In the genomic region with DNA sequence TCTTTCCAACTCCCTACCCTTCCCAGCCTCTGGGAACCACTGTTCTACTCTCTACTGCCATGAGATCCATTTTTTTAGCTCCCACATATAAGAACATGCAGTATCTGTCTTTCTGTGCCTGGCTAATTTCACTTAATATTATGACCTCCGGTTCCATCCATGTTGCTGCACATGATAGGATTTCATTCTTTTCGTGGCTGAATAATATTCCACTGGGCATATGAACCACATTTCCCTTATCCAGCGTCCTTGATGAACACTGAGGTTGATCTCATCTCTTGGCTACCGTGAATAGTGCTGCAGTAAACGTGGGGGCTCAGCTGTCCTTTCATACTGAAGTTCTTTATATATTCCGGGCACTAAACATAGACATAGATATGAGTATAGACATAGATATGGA, we compare ENCODE assay signal across 26 cellular contexts.
"Had no signal": no experiment of that assay in that cellular context is flagged by ENCODE, and none has a peak within 500 bp of the region (broad histone marks: within the 10 kb centered on the region; RNA-seq: fewer than 3 reads in every experiment).

No MANE protein-coding gene starts in this region.

- H3K4me3 ChIP-seq: neural progenitor cell, ovary, psoas muscle, right lobe of liver, sigmoid colon, suprapubic skin, testis, tibial artery, transverse colon, upper lobe of right lung, uterus had no signal

- DNase-seq: natural killer cell; occipital lobe; ovary; posterior cingulate gyrus; right cardiac atrium; sigmoid colon; small intestine; stimulated activated CD4-positive, alpha-beta T cell treated with anti-CD3 and anti-CD28 coated beads, Interleukin-15, amount 100 ng/mL, for 24 hours; stimulated activated CD4-positive, alpha-beta T cell treated with anti-CD3 and anti-CD28 coated beads, Interleukin-2, amount 100 ng/mL, for 24 hours; stimulated activated CD4-positive, alpha-beta T cell treated with anti-CD3 and anti-CD28 coated beads, Interleukin-2, amount 100 ng/mL, for 48 hours; stimulated activated CD4-positive, alpha-beta T cell treated with anti-CD3 and anti-CD28 coated beads, Interleukin-4, amount 100 ng/mL, for 24 hours; stimulated activated naive B cell treated with anti-CD40 and anti-IgM and Interleukin-4, amounts not matched to agents 10 μg/mL and 1 μg/mL and 100 μg/mL, for 72 hours; stimulated activated naive CD4-positive, alpha-beta T cell treated with Interleukin-2 at 50 U/mL for 16 hours; stimulated activated naive CD8-positive, alpha-beta T cell treated with anti-CD3 and anti-CD28 coated beads, Interleukin-15, amount 100 ng/mL, for 72 hours; substantia nigra; testis; tibial artery; transverse colon; uterus had no signal

- H3K27me3 ChIP-seq: neural progenitor cell, ovary, right lobe of liver, sigmoid colon, testis, tibial artery, transverse colon, upper lobe of right lung, uterus had no signal

- H3K36me3 ChIP-seq: neural progenitor cell, ovary, right lobe of liver, sigmoid colon, suprapubic skin, tibial artery, transverse colon, upper lobe of right lung, uterus had no signal

- ATAC-seq: natural killer cell; right cardiac atrium; right lobe of liver; stimulated activated effector memory CD8-positive, alpha-beta T cell treated with anti-CD3 and anti-CD28 coated beads, Interleukin-12 subunit alpha, Interleukin-12 subunit beta, amount 100 ng/mL, for 72 hours; stimulated activated naive B cell treated with anti-CD40 and anti-IgM and Interleukin-4, amounts not matched to agents 10 μg/mL and 1 μg/mL and 100 μg/mL, for 72 hours; stimulated activated naive CD8-positive, alpha-beta T cell treated with anti-CD3 and anti-CD28 coated beads, Interleukin-15, amount 100 ng/mL, for 72 hours; upper lobe of right lung had no signal

- H3K9me3 ChIP-seq: ovary, psoas muscle, right lobe of liver, sigmoid colon, suprapubic skin, testis, tibial artery, transverse colon, upper lobe of right lung, uterus had no signal

- H3K27ac ChIP-seq: neural progenitor cell, ovary, parathyroid adenoma, psoas muscle, right lobe of liver, sigmoid colon, suprapubic skin, testis, tibial artery, transverse colon, upper lobe of right lung, uterus had no signal

- H3K4me1 ChIP-seq: parathyroid adenoma, psoas muscle, right lobe of liver, sigmoid colon, suprapubic skin, testis, tibial artery, transverse colon, upper lobe of right lung, uterus had no signal
